Comparison of ENCODE assay signal across 10 cellular contexts in genomic region chr7:1668932-1669485, GRCh38. TPM values are rescaled to one million over a fixed set of nuclear protein-coding genes. Genes with fewer than 3 reads are reported as not detected.
DNase-seq lines count a peak whose midpoint lies in the region; ATAC-seq and TF ChIP-seq lines count a peak whose summit lies in the region.
"Had no signal": no experiment of that assay in that cellular context is flagged by ENCODE, and none has a peak within 500 bp of the region (broad histone marks: within the 10 kb centered on the region; RNA-seq: fewer than 3 reads in every experiment).

No MANE protein-coding gene starts in this region.

- no peak overlapping the region for H4K5ac ChIP-seq in H9 (ENCODE audit: insufficient read length, low read depth, low read length)

- H3K4me3 ChIP-seq in dorsolateral prefrontal cortex (peak overlapping the region in 18 of 59 donors; percentile 9 to 61 (median 52)), foreskin fibroblast (ENCODE audit: low read depth in 1 of 2, low read length in 2 of 2) (no peak overlapping the region)

- H3K4me1 Mint-ChIP-seq in CD14-positive monocyte (peaks cover 7% of the 10 kb centered on the region), H9 (peaks cover 4 to 17% of the 10 kb centered on the region in 2 experiments), naive B cell (peaks cover 7 to 20% (median 13%) of the 10 kb centered on the region in 3 donors)

- H3K27ac Mint-ChIP-seq in CD14-positive monocyte (no peak overlapping the region), H9 (no peak overlapping the region), naive B cell (peak overlapping the region in 1 of 6 donors; percentile 38)
- H3K27ac Mint-ChIP-seq: dendritic cell treated with granulocyte-macrophage colony-stimulating factor and Interleukin-4, amounts not matched to agents 40 ng/mL and 50 ng/mL, for 4 days had no signal

- peaks cover 0 to 12% (median 3%) of the 10 kb centered on the region in 7 donors for H3K9me3 Mint-ChIP-seq in CD14-positive monocyte
- no peaks in the 10 kb centered on the region for H3K9me3 Mint-ChIP-seq in H9
- H3K9me3 Mint-ChIP-seq in naive B cell: no peaks in the 10 kb centered on the region
- H3K9me3 Mint-ChIP-seq: dendritic cell treated with granulocyte-macrophage colony-stimulating factor and Interleukin-4, amounts not matched to agents 40 ng/mL and 50 ng/mL, for 4 days had no signal

- H3T11ph ChIP-seq in H9 (ENCODE audit: low read length): no peak overlapping the region

- H2BK12ac ChIP-seq in H9 (ENCODE audit: insufficient read length, low read depth, low read length): no peak overlapping the region

- no peak overlapping the region for H2BK5ac ChIP-seq in H9 (ENCODE audit: insufficient read length, low read length)

- H3K36me3 Mint-ChIP-seq in CD14-positive monocyte: no peaks in the 10 kb centered on the region
- H3K36me3 Mint-ChIP-seq in H9 (ENCODE audit: insufficient read depth in 1 of 3, low read depth in 3 of 3): no peaks in the 10 kb centered on the region
- no peaks in the 10 kb centered on the region for H3K36me3 Mint-ChIP-seq in naive B cell

- H3K4me2 ChIP-seq in H9 (ENCODE audit: insufficient read depth, insufficient read length, low read length): peak overlapping the region; percentile 73

- H3K9me3 ChIP-seq in H9 (ENCODE audit: control insufficient read depth, low read depth, low read length): no peaks in the 10 kb centered on the region

- H3K14ac ChIP-seq in H9 (ENCODE audit: insufficient read depth, low read length): no peak overlapping the region

- H2AK5ac ChIP-seq in H9 (ENCODE audit: insufficient read length, low read length): no peak overlapping the region

- no peak overlapping the region for H3K4ac ChIP-seq in H9 (ENCODE audit: low read depth, low read length)

- H2BK20ac ChIP-seq in H9 (ENCODE audit: low read depth, low read length, poor library complexity, severe bottlenecking): no peak overlapping the region

- H2BK120ac ChIP-seq in H9 (ENCODE audit: low read depth, low read length, poor library complexity, severe bottlenecking): no peak overlapping the region

- no peak overlapping the region for H3K56ac ChIP-seq in H9 (ENCODE audit: insufficient read length, low read depth, low read length)

- intact Hi-C loops in CD14-positive monocyte (cut with micrococcal nuclease): loop anchor here in 1 of 2 donors (10.0 kb wide), 1 partner anchor 676 kb away; no protein-coding TSS in a partner anchor
- intact Hi-C loops in dorsolateral prefrontal cortex (cut with DNase I): loop anchor here in 1 of 2 donors (10.0 kb wide), 2 partner anchors 476 to 536 kb away; no protein-coding TSS in a partner anchor

- no peaks in the 10 kb centered on the region for H3K79me2 ChIP-seq in H9 (ENCODE audit: insufficient read depth, low read length)

- TF ChIP-seq CTCF in CD14-positive monocyte (IDR thresholded peaks at IDR 0.05): no peak
- TF ChIP-seq CTCF in H9 (conservative IDR thresholded peaks at IDR 0.05): no peak
- no peak for TF ChIP-seq CTCF in dorsolateral prefrontal cortex (IDR thresholded peaks at IDR 0.05 in 54 of 56, conservative IDR thresholded peaks at IDR 0.05 in 2 of 56; ENCODE audit: low read depth in 1 of 56, partially characterized antibody in 56 of 56)
- no peak for TF ChIP-seq CTCF in foreskin fibroblast (IDR thresholded peaks at IDR 0.05; ENCODE audit: low read depth, low read length)

- H3K27me3 ChIP-seq in H9 (ENCODE audit: insufficient read depth, low read length) (peaks cover 38% of the 10 kb centered on the region; the same call in 1 of the 2 replicates), dorsolateral prefrontal cortex (peaks cover 0 to 98% (median 71%) of the 10 kb centered on the region in 45 donors)

- no peaks in the 10 kb centered on the region for H4K20me1 ChIP-seq in H9 (ENCODE audit: control insufficient read depth, insufficient read depth, insufficient read length)

- H3K4me1 ChIP-seq in H9 (ENCODE audit: insufficient read depth, low read length): no peaks in the 10 kb centered on the region

- H3K79me1 ChIP-seq in H9 (ENCODE audit: insufficient read depth, low read depth, low read length, poor library complexity, severe bottlenecking): no peaks in the 10 kb centered on the region

- H3K4me3 Mint-ChIP-seq in CD14-positive monocyte (peak overlapping the region in 1 of 2 donors; percentile 84), H9 (peak overlapping the region; percentile 47 to 81), naive B cell (peak overlapping the region; percentile 22 to 84 (median 74))
- H3K4me3 Mint-ChIP-seq: dendritic cell treated with granulocyte-macrophage colony-stimulating factor and Interleukin-4, amounts not matched to agents 40 ng/mL and 50 ng/mL, for 4 days had no signal

- no peak overlapping the region for H2BK15ac ChIP-seq in H9 (ENCODE audit: low read depth, low read length)

- H3K27ac ChIP-seq in H9 (ENCODE audit: insufficient read length, low read depth, low read length): no peak overlapping the region
- H3K27ac ChIP-seq in dorsolateral prefrontal cortex: peak overlapping the region in 3 of 59 donors; percentile 11 to 34 (median 15)

- WGBS in H9 (ENCODE audit: extremely low coverage, insufficient read length, low lambda C conversion rate): no CpG with 5 or more reads among the region's 43 CpGs

- H3K23ac ChIP-seq in H9 (ENCODE audit: insufficient read length, low read depth, low read length): no peak overlapping the region

- no peak overlapping the region for H3K18ac ChIP-seq in H9 (ENCODE audit: insufficient read length, low read depth, low read length)

- H3K9ac ChIP-seq in H9 (ENCODE audit: extremely low read depth, insufficient read length, low read length): no peak overlapping the region

- peaks cover 17% of the 10 kb centered on the region for H3K23me2 ChIP-seq in H9 (ENCODE audit: insufficient read length, low read depth, low read length, poor library complexity, severe bottlenecking)

- no peak overlapping the region for H4K8ac ChIP-seq in H9 (replicated peaks; ENCODE audit: insufficient read length, low read depth, low read length)

- H3K27me3 Mint-ChIP-seq in CD14-positive monocyte (ENCODE audit: low read depth in 3 of 3) (peaks cover 37 to 85% (median 58%) of the 10 kb centered on the region in 3 donors), H9 (ENCODE audit: low read depth) (peaks cover 71% of the 10 kb centered on the region), naive B cell (peaks cover 14 to 56% (median 31%) of the 10 kb centered on the region in 3 donors)

- H2AFZ ChIP-seq in H9 (ENCODE audit: low read length): no peak overlapping the region

- DNase-seq in CD14-positive monocyte (ENCODE audit: low spot score) (peak; percentile 35), H9 (peak; percentile 45), dorsolateral prefrontal cortex (peak in 6 of 10 donors; percentile 11 to 36 (median 28)), naive B cell (no peak), COLO668 (lab: John Stamatoyannopoulos, UW; ENCODE audit: unreplicated experiment) (no peak), foreskin fibroblast (no peak)
- DNase-seq: NCI-H2171 had no signal

- H4K91ac ChIP-seq in H9 (ENCODE audit: insufficient read length, low read depth, low read length): no peak overlapping the region

- ATAC-seq in naive B cell (ENCODE audit: low read depth in 2 of 2): no peak
- no peak for ATAC-seq in HG03108 (IDR thresholded peaks at IDR 0.05; ENCODE audit: unreplicated experiment)
- ATAC-seq in esophagus mucosa: no peak

RNA-seq across cellular contexts. Expression of gene ELFN1, which starts 1.1 kb away (rescaled TPM):
- not detected for polyA plus RNA-seq in CD14-positive monocyte
- 3.7 and 4.0 TPM in 2 replicates for total RNA-seq in H9 (2021)
- total RNA-seq in dorsolateral prefrontal cortex: 1 to 10 TPM; 1.9 to 7.2 (median 3.7) TPM
- not detected for polyA plus RNA-seq in naive B cell (ENCODE audit: low read depth in 6 of 6)
- total RNA-seq in esophagus mucosa: 0.68 TPM

Comparison
In these comparisons a context has a peak if more than half of its experiments do, and no peak if none do; other contexts are left out.
1. DNase-seq: peak in CD14-positive monocyte (single experiment), H9 (single experiment) and dorsolateral prefrontal cortex (6 of 10); none in naive B cell (single experiment), COLO668 (single experiment) and foreskin fibroblast (0 of 2).